In the genomic region with DNA sequence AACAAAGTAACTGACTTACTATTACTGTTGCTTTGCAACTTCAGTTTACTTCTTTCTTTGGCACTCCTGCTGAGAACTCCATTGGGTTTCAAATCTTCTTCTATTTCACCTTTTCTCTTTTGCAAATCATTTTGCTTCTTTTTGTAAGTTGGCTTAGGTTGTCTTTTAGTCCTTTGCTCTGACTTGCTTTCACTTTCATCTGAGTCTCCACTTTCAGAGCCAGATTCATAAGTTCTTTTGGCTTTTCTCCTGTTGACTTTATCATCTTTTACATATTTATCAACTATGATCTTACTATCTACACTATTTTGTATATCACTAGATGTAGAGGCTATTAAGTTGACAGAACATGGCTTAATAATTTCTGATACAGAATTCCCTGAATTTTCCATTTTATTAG, we compare ENCODE assay signal across 1 cellular context.
TF ChIP-seq lines count a peak whose summit lies in the region.

No MANE protein-coding gene starts in this region.

TF ChIP-seq in SK-N-SH, 30 proteins besides CTCF, POLR2A, EP300 and RAD21 (continued from another document):
- TF ChIP-seq, protein P1, sequence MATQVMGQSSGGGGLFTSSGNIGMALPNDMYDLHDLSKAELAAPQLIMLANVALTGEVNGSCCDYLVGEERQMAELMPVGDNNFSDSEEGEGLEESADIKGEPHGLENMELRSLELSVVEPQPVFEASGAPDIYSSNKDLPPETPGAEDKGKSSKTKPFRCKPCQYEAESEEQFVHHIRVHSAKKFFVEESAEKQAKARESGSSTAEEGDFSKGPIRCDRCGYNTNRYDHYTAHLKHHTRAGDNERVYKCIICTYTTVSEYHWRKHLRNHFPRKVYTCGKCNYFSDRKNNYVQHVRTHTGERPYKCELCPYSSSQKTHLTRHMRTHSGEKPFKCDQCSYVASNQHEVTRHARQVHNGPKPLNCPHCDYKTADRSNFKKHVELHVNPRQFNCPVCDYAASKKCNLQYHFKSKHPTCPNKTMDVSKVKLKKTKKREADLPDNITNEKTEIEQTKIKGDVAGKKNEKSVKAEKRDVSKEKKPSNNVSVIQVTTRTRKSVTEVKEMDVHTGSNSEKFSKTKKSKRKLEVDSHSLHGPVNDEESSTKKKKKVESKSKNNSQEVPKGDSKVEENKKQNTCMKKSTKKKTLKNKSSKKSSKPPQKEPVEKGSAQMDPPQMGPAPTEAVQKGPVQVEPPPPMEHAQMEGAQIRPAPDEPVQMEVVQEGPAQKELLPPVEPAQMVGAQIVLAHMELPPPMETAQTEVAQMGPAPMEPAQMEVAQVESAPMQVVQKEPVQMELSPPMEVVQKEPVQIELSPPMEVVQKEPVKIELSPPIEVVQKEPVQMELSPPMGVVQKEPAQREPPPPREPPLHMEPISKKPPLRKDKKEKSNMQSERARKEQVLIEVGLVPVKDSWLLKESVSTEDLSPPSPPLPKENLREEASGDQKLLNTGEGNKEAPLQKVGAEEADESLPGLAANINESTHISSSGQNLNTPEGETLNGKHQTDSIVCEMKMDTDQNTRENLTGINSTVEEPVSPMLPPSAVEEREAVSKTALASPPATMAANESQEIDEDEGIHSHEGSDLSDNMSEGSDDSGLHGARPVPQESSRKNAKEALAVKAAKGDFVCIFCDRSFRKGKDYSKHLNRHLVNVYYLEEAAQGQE (IDR thresholded peaks at IDR 0.05; ENCODE audit: low read depth, low read length): no peak
- TF ChIP-seq, protein P2, sequence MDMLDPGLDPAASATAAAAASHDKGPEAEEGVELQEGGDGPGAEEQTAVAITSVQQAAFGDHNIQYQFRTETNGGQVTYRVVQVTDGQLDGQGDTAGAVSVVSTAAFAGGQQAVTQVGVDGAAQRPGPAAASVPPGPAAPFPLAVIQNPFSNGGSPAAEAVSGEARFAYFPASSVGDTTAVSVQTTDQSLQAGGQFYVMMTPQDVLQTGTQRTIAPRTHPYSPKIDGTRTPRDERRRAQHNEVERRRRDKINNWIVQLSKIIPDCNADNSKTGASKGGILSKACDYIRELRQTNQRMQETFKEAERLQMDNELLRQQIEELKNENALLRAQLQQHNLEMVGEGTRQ (IDR thresholded peaks at IDR 0.05; ENCODE audit: borderline replicate concordance, low read depth, low read length): no peak
- TF ChIP-seq RFX5 (IDR thresholded peaks at IDR 0.05; ENCODE audit: low read length): no peak
